10 cellular contexts compared by ENCODE assay signal in the genomic region with DNA sequence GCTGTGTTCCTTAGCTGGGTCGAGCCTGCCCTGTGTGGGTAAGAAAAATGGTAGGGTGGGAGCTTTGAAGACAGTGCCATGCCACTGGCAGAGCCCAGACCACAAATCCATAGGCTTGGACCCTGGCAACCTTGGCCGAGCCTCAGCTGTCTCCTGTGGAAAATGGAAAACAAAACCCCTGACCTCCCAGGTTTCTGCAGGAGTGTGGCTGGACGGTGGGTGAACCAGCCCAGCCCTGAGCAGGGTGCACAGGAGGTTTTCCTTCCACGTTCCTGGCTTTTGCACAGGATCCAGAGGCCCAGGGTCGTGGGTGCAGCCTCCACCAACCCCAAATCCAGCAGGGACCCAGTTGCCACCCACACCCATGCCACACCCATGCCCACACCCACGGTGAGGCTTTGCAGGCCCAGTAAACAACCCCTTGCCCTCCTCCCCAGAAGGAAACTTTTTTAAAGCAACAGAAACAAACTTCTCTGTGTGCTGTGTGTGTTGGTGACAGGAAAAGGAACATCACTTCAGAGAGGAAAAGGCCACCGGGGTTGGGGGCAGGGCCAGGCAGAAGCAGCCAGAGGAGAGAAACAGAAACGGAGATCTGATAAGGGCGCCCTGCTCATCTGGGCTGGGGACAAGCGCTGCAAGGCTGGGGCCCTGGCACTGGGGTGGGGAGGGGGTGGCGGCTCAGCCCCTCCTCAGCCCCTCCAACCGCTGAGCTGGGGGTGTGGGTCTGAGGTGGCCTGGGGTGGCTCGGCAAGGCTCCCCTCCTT.
DNase-seq lines count a peak whose midpoint lies in the region; ATAC-seq lines count a peak whose summit lies in the region.
"Had no signal": no experiment of that assay in that cellular context is flagged by ENCODE, and none has a peak within 500 bp of the region (broad histone marks: within the 10 kb centered on the region; RNA-seq: fewer than 3 reads in every experiment).

No MANE protein-coding gene starts in this region.

- H3K4me3 ChIP-seq in NT2/D1 (ENCODE audit: insufficient read length, low read depth), result no peak overlapping the region
- H3K4me3 ChIP-seq in mucosa of stomach (ENCODE audit: low read length), result no peak overlapping the region
- H3K4me3 ChIP-seq: SJSA1 had no signal

- no peaks in the 10 kb centered on the region for H3K9me3 ChIP-seq in NT2/D1 (ENCODE audit: insufficient read depth, low read length)
- no peaks in the 10 kb centered on the region for H3K9me3 ChIP-seq in mucosa of stomach (ENCODE audit: control insufficient read depth, low read length)
- H3K9me3 ChIP-seq: SJSA1 had no signal

- peak; percentile 57 for DNase-seq in CD1c-positive myeloid dendritic cell (ENCODE audit: extremely low spot score)
- no peak for DNase-seq in NT2/D1 (ENCODE audit: low read depth, low spot score)
- DNase-seq in activated naive CD4-positive, alpha-beta T cell treated with anti-CD3 and anti-CD28 coated beads, Interleukin-2, amount 50 U/mL, for 16 hours, result peak; percentile 63
- no peak for DNase-seq in NCI-H146 treated with DMSO at 0.1 percent for 48 hours (lab: John Stamatoyannopoulos, UW; ENCODE audit: unreplicated experiment)
- DNase-seq in NCI-H1417 (lab: John Stamatoyannopoulos, UW), result no peak
- DNase-seq: DMS153 had no signal

- H3K36me3 ChIP-seq in NT2/D1 (ENCODE audit: insufficient read depth, insufficient read length, low read length) (no peaks in the 10 kb centered on the region), mucosa of stomach (ENCODE audit: control insufficient read depth, insufficient read depth, low read length) (no peaks in the 10 kb centered on the region)
- H3K36me3 ChIP-seq: SJSA1 had no signal

- H3K4me1 ChIP-seq in NT2/D1 (ENCODE audit: insufficient read depth, insufficient read length) (peaks cover 27% of the 10 kb centered on the region), mucosa of stomach (ENCODE audit: control insufficient read depth, insufficient read depth, low read length) (peaks cover 53% of the 10 kb centered on the region)

- ATAC-seq in GM21381 (IDR thresholded peaks at IDR 0.05; ENCODE audit: unreplicated experiment) (no peak), HG02623 (IDR thresholded peaks at IDR 0.05; ENCODE audit: unreplicated experiment) (no peak)

- H3K9ac ChIP-seq in NT2/D1 (ENCODE audit: insufficient read length, low read depth) (peak overlapping the region; percentile 56), mucosa of stomach (ENCODE audit: low read length) (peak overlapping the region; percentile 14)

- H3K27me3 ChIP-seq in NT2/D1 (ENCODE audit: insufficient read depth, insufficient read length), result no peaks in the 10 kb centered on the region
- no peaks in the 10 kb centered on the region for H3K27me3 ChIP-seq in mucosa of stomach (ENCODE audit: control insufficient read depth, insufficient read depth, low read length)
- H3K27me3 ChIP-seq: SJSA1 had no signal

Comparison
In these comparisons a context has a peak if more than half of its experiments do, and no peak if none do; other contexts are left out.
1. DNase-seq: peak in CD1c-positive myeloid dendritic cell (single experiment) and activated naive CD4-positive, alpha-beta T cell treated with anti-CD3 and anti-CD28 coated beads, Interleukin-2, amount 50 U/mL, for 16 hours (single experiment); none in NT2/D1 (single experiment), NCI-H146 treated with DMSO at 0.1 percent for 48 hours (single experiment) and NCI-H1417 (0 of 3).